In the genomic region with DNA sequence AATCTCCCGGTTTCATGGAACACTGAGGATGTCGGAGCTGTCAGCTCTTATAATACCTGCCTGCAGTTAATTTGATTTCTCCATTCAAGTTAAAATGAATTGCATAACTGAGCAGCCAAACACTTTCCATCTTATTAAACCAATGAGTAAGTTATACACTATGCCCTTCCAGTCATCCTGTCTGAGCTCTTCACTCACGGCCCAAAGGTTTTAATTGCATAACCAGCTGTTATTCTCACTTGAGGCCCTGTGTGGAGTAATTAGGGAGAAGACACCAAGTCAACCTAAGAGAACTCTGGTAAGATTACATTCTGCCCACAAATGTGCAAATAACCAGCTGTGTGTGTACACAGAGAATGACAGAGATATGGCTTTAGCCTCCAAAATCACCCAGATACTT, we compare ENCODE assay signal across 20 cellular contexts.
A peak's percentile ranks its signal among the peaks of the same experiment; 100 is the strongest.
DNase-seq lines count a peak whose midpoint lies in the region; ATAC-seq and TF ChIP-seq lines count a peak whose summit lies in the region.
"Had no signal": no experiment of that assay in that cellular context is flagged by ENCODE, and none has a peak within 500 bp of the region (broad histone marks: within the 10 kb centered on the region; RNA-seq: fewer than 3 reads in every experiment).

No MANE protein-coding gene starts in this region.

- DNase-seq in M059J (ENCODE audit: low read depth): peak; percentile 7
- DNase-seq in NCI-H524 treated with DMSO at 0.1 percent for 48 hours (lab: John Stamatoyannopoulos, UW): peak; percentile 70
- peak; percentile 3 for DNase-seq in fibroblast of villous mesenchyme (ENCODE audit: low read depth)
- DNase-seq in osteocyte (ENCODE audit: extremely low spot score, unreplicated experiment): no peak
- no peak for DNase-seq in body of pancreas
- DNase-seq in NCI-H1694 (lab: John Stamatoyannopoulos, UW): no peak
- no peak for DNase-seq in activated T-cell treated with anti-CD3 and anti-CD28 coated beads, Interleukin-2, amount 50 U/mL, for 1 hour
- DNase-seq in psoas muscle: no peak
- DNase-seq: ACHN; C1 segment of cervical spinal cord; CD8-positive, alpha-beta memory T cell; DMS79; GOT3; NCI-H1105 treated with DMSO at 0.1 percent for 48 hours; NCI-H1694 treated with DMSO at 0.1 percent for 48 hours; NCI-H446 treated with DMSO at 0.1 percent for 48 hours; NCI-H774; SHP77; SK-N-SH had no signal

- no peak for ATAC-seq in body of pancreas
- no peak for ATAC-seq in psoas muscle
- ATAC-seq: HCT116 had no signal

- H3K9me3 ChIP-seq in body of pancreas: no peaks in the 10 kb centered on the region
- H3K9me3 ChIP-seq in psoas muscle: peaks cover 1% of the 10 kb centered on the region
- H3K9me3 ChIP-seq: SK-N-SH had no signal

- no peaks in the 10 kb centered on the region for H3K27me3 Mint-ChIP-seq in osteocyte (ENCODE audit: unreplicated experiment)

- peaks cover 4% of the 10 kb centered on the region for H3K9me3 Mint-ChIP-seq in osteocyte (ENCODE audit: unreplicated experiment)

- no peaks in the 10 kb centered on the region for H3K36me3 ChIP-seq in body of pancreas (replicated peaks in 1 of 2; ENCODE audit: insufficient read depth in 1 of 2, low read depth in 2 of 2)
- no peaks in the 10 kb centered on the region for H3K36me3 ChIP-seq in psoas muscle (ENCODE audit: insufficient read depth in 1 of 2, low read depth in 1 of 2)

- TF ChIP-seq CTCF in fibroblast of villous mesenchyme (IDR thresholded peaks at IDR 0.05; ENCODE audit: insufficient read depth, low read depth, low read length): no peak
- no peak for TF ChIP-seq CTCF in osteocyte (IDR thresholded peaks at IDR 0.05)
- TF ChIP-seq CTCF in body of pancreas (IDR thresholded peaks at IDR 0.05): no peak
- no peak for TF ChIP-seq CTCF in psoas muscle (IDR thresholded peaks at IDR 0.05)

- H3K4me1 ChIP-seq in body of pancreas (no peaks in the 10 kb centered on the region), psoas muscle (no peaks in the 10 kb centered on the region)

- H3K27me3 ChIP-seq in body of pancreas (no peaks in the 10 kb centered on the region), psoas muscle (ENCODE audit: insufficient read depth in 3 of 3, low read length in 2 of 3) (no peaks in the 10 kb centered on the region)

- H3K27ac ChIP-seq in body of pancreas (no peak overlapping the region), psoas muscle (no peak overlapping the region)

- no peak for TF ChIP-seq POLR2A in body of pancreas (IDR thresholded peaks at IDR 0.05)

- WGBS in body of pancreas, 2 donors: 64 to 76% methylated on average over 3 of the region's 3 CpGs
- WGBS in psoas muscle, 3 donors: 84 to 90% (median 88%) methylated on average over 3 of the region's 3 CpGs

- intact Hi-C loops in body of pancreas (cut with DNase I): no loop called here
- intact Hi-C loops in psoas muscle (cut with DNase I): no loop called here

- H3K36me3 Mint-ChIP-seq in osteocyte (ENCODE audit: unreplicated experiment): no peaks in the 10 kb centered on the region
- H3K36me3 Mint-ChIP-seq: CD8-positive, alpha-beta memory T cell had no signal

- H3K27ac Mint-ChIP-seq in osteocyte (ENCODE audit: unreplicated experiment): peak overlapping the region; percentile 37
- H3K27ac Mint-ChIP-seq: CD8-positive, alpha-beta memory T cell had no signal

- H3K4me1 Mint-ChIP-seq in osteocyte (ENCODE audit: unreplicated experiment): peaks cover 51% of the 10 kb centered on the region
- H3K4me1 Mint-ChIP-seq: CD8-positive, alpha-beta memory T cell had no signal

- H3K4me3 ChIP-seq in fibroblast of villous mesenchyme (ENCODE audit: low read depth, low read length) (no peak overlapping the region), body of pancreas (no peak overlapping the region), psoas muscle (no peak overlapping the region)

- H3K4me3 Mint-ChIP-seq in osteocyte (ENCODE audit: unreplicated experiment): no peak overlapping the region
- H3K4me3 Mint-ChIP-seq: CD8-positive, alpha-beta memory T cell had no signal

Comparison
In these comparisons a context has a peak if more than half of its experiments do, and no peak if none do; other contexts are left out.
1. DNase-seq: peak in M059J (single experiment), NCI-H524 treated with DMSO at 0.1 percent for 48 hours (single experiment) and fibroblast of villous mesenchyme (single experiment); none in osteocyte (single experiment), body of pancreas (0 of 4), NCI-H1694 (single experiment), activated T-cell treated with anti-CD3 and anti-CD28 coated beads, Interleukin-2, amount 50 U/mL, for 1 hour (single experiment) and psoas muscle (0 of 2).